8 cellular contexts compared by ENCODE assay signal in genomic region chr12:123269395-123269892, GRCh38. TPM values are rescaled to one million over a fixed set of nuclear protein-coding genes. Genes with fewer than 3 reads are reported as not detected.
DNase-seq lines count a peak whose midpoint lies in the region; ATAC-seq and TF ChIP-seq lines count a peak whose summit lies in the region.

No MANE protein-coding gene starts in this region.

- H3K27me3 ChIP-seq in adipocyte (replicated peaks; ENCODE audit: control insufficient read depth, insufficient read depth, low read length): no peaks in the 10 kb centered on the region

- no peak for DNase-seq in GM12864 (ENCODE audit: low read depth)
- peak; percentile 79 to 87 for DNase-seq in NCI-H526 (lab: John Stamatoyannopoulos, UW)
- DNase-seq in adipocyte (ENCODE audit: low read depth): peak; percentile 84
- DNase-seq in glutamatergic neuron: peak; percentile 91
- DNase-seq in neural crest cell (ENCODE audit: low read depth, low spot score): peak; percentile 82
- no peak for DNase-seq in SW480 (ENCODE audit: low spot score)

- H3K36me3 ChIP-seq in adipocyte (ENCODE audit: control insufficient read depth, insufficient read depth, low read length, severe bottlenecking): peaks cover 11% of the 10 kb centered on the region

- peak overlapping the region; percentile 63 for H3K4me3 ChIP-seq in GM12864 (ENCODE audit: low read depth, low read length)
- peak overlapping the region; percentile 83 for H3K4me3 ChIP-seq in adipocyte (ENCODE audit: low read length)

- no peaks in the 10 kb centered on the region for H3K9me3 ChIP-seq in adipocyte (ENCODE audit: control insufficient read depth, low read length)

- H3K27ac Mint-ChIP-seq in glutamatergic neuron (ENCODE audit: unreplicated experiment) (peak overlapping the region; percentile 99), neural crest cell (ENCODE audit: unreplicated experiment) (peak overlapping the region; percentile 100)

- peak overlapping the region; percentile 89 for H3K9ac ChIP-seq in adipocyte (ENCODE audit: low read length)

- H3K9me3 Mint-ChIP-seq in glutamatergic neuron (ENCODE audit: unreplicated experiment) (peaks cover 23% of the 10 kb centered on the region), neural crest cell (no peaks in the 10 kb centered on the region)

- TF ChIP-seq CTCF in GM12864 (IDR thresholded peaks at IDR 0.05; ENCODE audit: low read depth, low read length, missing control alignments): no peak
- TF ChIP-seq CTCF in glutamatergic neuron (IDR thresholded peaks at IDR 0.05; ENCODE audit: partially characterized antibody, unreplicated experiment): peak; percentile 49
- TF ChIP-seq CTCF in neural crest cell (conservative IDR thresholded peaks at IDR 0.05): no peak

- H3K4me1 Mint-ChIP-seq in glutamatergic neuron (ENCODE audit: low read depth, unreplicated experiment): peaks cover 26% of the 10 kb centered on the region
- H3K4me1 Mint-ChIP-seq in neural crest cell: peaks cover 40% of the 10 kb centered on the region

- H3K27me3 Mint-ChIP-seq in glutamatergic neuron (ENCODE audit: unreplicated experiment) (peaks cover 23% of the 10 kb centered on the region), neural crest cell (ENCODE audit: low read depth) (peaks cover 16% of the 10 kb centered on the region)

- ATAC-seq in GM21381 (IDR thresholded peaks at IDR 0.05; ENCODE audit: unreplicated experiment): no peak
- no peak for ATAC-seq in HG03045 (IDR thresholded peaks at IDR 0.05; ENCODE audit: unreplicated experiment)

- peaks cover 15% of the 10 kb centered on the region for H3K4me1 ChIP-seq in adipocyte (ENCODE audit: control insufficient read depth, insufficient read depth, low read length)

- H3K4me3 Mint-ChIP-seq in glutamatergic neuron (ENCODE audit: unreplicated experiment) (peak overlapping the region; percentile 95), neural crest cell (peak overlapping the region; percentile 99)

- H3K36me3 Mint-ChIP-seq in glutamatergic neuron (ENCODE audit: unreplicated experiment) (no peaks in the 10 kb centered on the region), neural crest cell (ENCODE audit: low read depth) (peaks cover 13% of the 10 kb centered on the region)

RNA-seq across cellular contexts. Expression of gene CDK2AP1, which starts 2.2 kb away (rescaled TPM):
- total RNA-seq in glutamatergic neuron (ENCODE audit: unreplicated experiment): 135 TPM
- total RNA-seq in neural crest cell: 223 and 234 TPM in 2 replicates

RNA-seq across cellular contexts. Expression of gene MTRFR, which starts 36.2 kb away (rescaled TPM):
- total RNA-seq in glutamatergic neuron (ENCODE audit: unreplicated experiment): 11.1 TPM
- total RNA-seq in neural crest cell: 18.8 and 19.0 TPM in 2 replicates

RNA-seq across cellular contexts. Expression of gene MPHOSPH9, which starts 36.5 kb away (rescaled TPM):
- total RNA-seq in glutamatergic neuron (ENCODE audit: unreplicated experiment) (38.4 TPM), neural crest cell (79.8 and 95.4 TPM in 2 replicates)

Comparison
In these comparisons a context has a peak if more than half of its experiments do, and no peak if none do; other contexts are left out.
1. DNase-seq: peak in NCI-H526 (2 of 2), adipocyte (single experiment), glutamatergic neuron (single experiment) and neural crest cell (single experiment); none in GM12864 (single experiment) and SW480 (single experiment).